In genomic region chr14:104593241-104593701, GRCh38 we compare ENCODE assay signal across 22 cellular contexts. TPM values are rescaled to one million over a fixed set of nuclear protein-coding genes. Genes with fewer than 3 reads are reported as not detected.
"Had no signal": no experiment of that assay in that cellular context is flagged by ENCODE, and none has a peak within 500 bp of the region (broad histone marks: within the 10 kb centered on the region; RNA-seq: fewer than 3 reads in every experiment).

No MANE protein-coding gene starts in this region.

- H3K4me1 ChIP-seq: breast epithelium, left lung, thyroid gland had no signal

- ATAC-seq: effector memory CD8-positive, alpha-beta T cell; left lung; stimulated activated naive B cell treated with anti-CD40 and anti-IgM and Interleukin-4, amounts not matched to agents 10 μg/mL and 1 μg/mL and 100 μg/mL, for 72 hours had no signal

- H3K27ac Mint-ChIP-seq: activated CD4-positive, alpha-beta T cell treated with anti-CD3 and anti-CD28 coated beads, Interleukin-2, amount 10 ng/mL, durations not matched to agents 24 days and 14 days; activated T-helper 1 cell treated with anti-CD3 and anti-CD28 coated beads, Interleukin-12 subunit alpha, Interleukin-12 subunit beta, Interleukin-2, Interleukin-4 antibody, amounts not matched to agents 30 ng/mL and 10 ng/mL and 1 ng/mL, durations not matched to agents 14 hours and 24 hours and 36 hours; effector memory CD8-positive, alpha-beta T cell; stimulated activated naive B cell treated with anti-CD40 and anti-IgM and Interleukin-4, amounts not matched to agents 10 μg/mL and 1 μg/mL and 100 μg/mL, for 72 hours had no signal

- H3K4me3 ChIP-seq: breast epithelium, heart left ventricle, left lung, ovary, thyroid gland had no signal

- DNase-seq: activated CD4-positive, alpha-beta T cell treated with anti-CD3 and anti-CD28 coated beads, Interleukin-2, amount 10 ng/mL, durations not matched to agents 24 days and 14 days; activated CD4-positive, CD25-positive, alpha-beta regulatory T cell; activated CD8-positive, alpha-beta memory T cell treated with anti-CD3 and anti-CD28 coated beads for 24 hours; activated naive CD4-positive, alpha-beta T cell treated with Interleukin-2 at 50 U/mL for 16 hours; anterior cingulate cortex; dermis blood vessel endothelial cell; effector memory CD8-positive, alpha-beta T cell; foreskin melanocyte; ovary; stimulated activated CD4-positive, alpha-beta T cell treated with anti-CD3 and anti-CD28 coated beads, Interleukin-2, amount 100 ng/mL, for 48 hours; stimulated activated naive B cell treated with anti-CD40 and anti-IgM and Interleukin-4, amounts not matched to agents 10 μg/mL and 1 μg/mL and 100 μg/mL, for 72 hours; T-helper 2 cell; thyroid gland had no signal

- H3K36me3 Mint-ChIP-seq: stimulated activated naive B cell treated with anti-CD40 and anti-IgM and Interleukin-4, amounts not matched to agents 10 μg/mL and 1 μg/mL and 100 μg/mL, for 72 hours had no signal

- H3K27me3 Mint-ChIP-seq: activated CD4-positive, alpha-beta T cell treated with anti-CD3 and anti-CD28 coated beads, Interleukin-2, amount 10 ng/mL, durations not matched to agents 24 days and 14 days had no signal

- H3K9me3 ChIP-seq: breast epithelium, heart left ventricle, left lung, ovary, thyroid gland had no signal

- H3K9me3 Mint-ChIP-seq: activated CD4-positive, alpha-beta T cell treated with anti-CD3 and anti-CD28 coated beads, Interleukin-2, amount 10 ng/mL, durations not matched to agents 24 days and 14 days; activated T-helper 1 cell treated with anti-CD3 and anti-CD28 coated beads, Interleukin-12 subunit alpha, Interleukin-12 subunit beta, Interleukin-2, Interleukin-4 antibody, amounts not matched to agents 30 ng/mL and 10 ng/mL and 1 ng/mL, durations not matched to agents 14 hours and 24 hours and 36 hours; effector memory CD8-positive, alpha-beta T cell; stimulated activated naive B cell treated with anti-CD40 and anti-IgM and Interleukin-4, amounts not matched to agents 10 μg/mL and 1 μg/mL and 100 μg/mL, for 72 hours had no signal

- H3K4me1 Mint-ChIP-seq: activated CD4-positive, alpha-beta T cell treated with anti-CD3 and anti-CD28 coated beads, Interleukin-2, amount 10 ng/mL, durations not matched to agents 24 days and 14 days had no signal

- H3K27me3 ChIP-seq: ovary, thyroid gland had no signal

- H3K36me3 ChIP-seq: breast epithelium, left lung, ovary, thyroid gland had no signal

- H3K27ac ChIP-seq: epithelial cell of prostate, left lung, ovary, thyroid gland had no signal

- H3K4me3 Mint-ChIP-seq: activated CD4-positive, alpha-beta T cell treated with anti-CD3 and anti-CD28 coated beads, Interleukin-2, amount 10 ng/mL, durations not matched to agents 24 days and 14 days; activated T-helper 1 cell treated with anti-CD3 and anti-CD28 coated beads, Interleukin-12 subunit alpha, Interleukin-12 subunit beta, Interleukin-2, Interleukin-4 antibody, amounts not matched to agents 30 ng/mL and 10 ng/mL and 1 ng/mL, durations not matched to agents 14 hours and 24 hours and 36 hours; effector memory CD8-positive, alpha-beta T cell; stimulated activated naive B cell treated with anti-CD40 and anti-IgM and Interleukin-4, amounts not matched to agents 10 μg/mL and 1 μg/mL and 100 μg/mL, for 72 hours had no signal

RNA-seq across cellular contexts. Expression of gene TMEM179, which starts 11.3 kb away (rescaled TPM):
- total RNA-seq: breast epithelium, dermis blood vessel endothelial cell, mesenteric fat pad had no signal
- polyA plus RNA-seq: keratinocyte had no signal

RNA-seq across cellular contexts. Expression of gene C14orf180, which starts 13.7 kb away (rescaled TPM):
- total RNA-seq: activated CD4-positive, alpha-beta T cell treated with anti-CD3 and anti-CD28 coated beads, Interleukin-2, amount 10 ng/mL, durations not matched to agents 24 days and 14 days; activated T-helper 1 cell treated with anti-CD3 and anti-CD28 coated beads, Interleukin-12 subunit alpha, Interleukin-12 subunit beta, Interleukin-2, Interleukin-4 antibody, amounts not matched to agents 30 ng/mL and 10 ng/mL and 1 ng/mL, durations not matched to agents 14 hours and 24 hours and 36 hours; dermis blood vessel endothelial cell; fibroblast of lung; left lung had no signal
- polyA plus RNA-seq: fibroblast of lung, keratinocyte, neural cell had no signal
